In genomic region chr9:2066312-2067273, GRCh38 we compare ENCODE assay signal across 8 cellular contexts. TPM values are rescaled to one million over a fixed set of nuclear protein-coding genes. Genes with fewer than 3 reads are reported as not detected.
DNase-seq lines count a peak whose midpoint lies in the region; ATAC-seq and TF ChIP-seq lines count a peak whose summit lies in the region.

No MANE protein-coding gene starts in this region.

- no peak overlapping the region for H3K4me3 ChIP-seq in spleen

- ATAC-seq in activated CD4-positive, alpha-beta T cell treated with anti-CD3 and anti-CD28 coated beads for 36 hours: peak; percentile 81

- H3K27ac Mint-ChIP-seq in activated CD4-positive, alpha-beta T cell treated with anti-CD3 and anti-CD28 coated beads for 36 hours: peak overlapping the region; percentile 31

- no peaks in the 10 kb centered on the region for H3K27me3 ChIP-seq in spleen (replicated peaks in 1 of 7)

- no peak for DNase-seq in activated CD4-positive, alpha-beta T cell treated with anti-CD3 and anti-CD28 coated beads for 36 hours
- no peak for DNase-seq in activated CD4-positive, alpha-beta T cell treated with anti-CD3 and anti-CD28 coated beads, Interleukin-2, amount 50 U/mL, for 1 hour
- DNase-seq in OCI-M1 (lab: John Stamatoyannopoulos, UW): peak; percentile 0
- peak; percentile 20 for DNase-seq in globus pallidus (ENCODE audit: low spot score)
- no peak for DNase-seq in spleen
- no peak for DNase-seq in stimulated activated CD4-positive, alpha-beta T cell treated with anti-CD3 and anti-CD28 coated beads, Interleukin-12 subunit alpha, Interleukin-12 subunit beta, amount 100 ng/mL, for 4 hours
- no peak for DNase-seq in GM20000 (ENCODE audit: low spot score)
- DNase-seq in HuH-7.5 (ENCODE audit: low spot score): no peak

- CTCF ChIA-PET in activated CD4-positive, alpha-beta T cell treated with anti-CD3 and anti-CD28 coated beads for 36 hours (lab: Charles Lee): interaction anchor here (0.6 kb wide), 1 partner anchor 1618 kb away, joined by 4 read pairs; no protein-coding TSS in a partner anchor

- peaks cover 34% of the 10 kb centered on the region for H3K36me3 Mint-ChIP-seq in activated CD4-positive, alpha-beta T cell treated with anti-CD3 and anti-CD28 coated beads for 36 hours (ENCODE audit: low read depth)

- peaks cover 16% of the 10 kb centered on the region for H3K4me1 Mint-ChIP-seq in activated CD4-positive, alpha-beta T cell treated with anti-CD3 and anti-CD28 coated beads for 36 hours

- POLR2A ChIA-PET in activated CD4-positive, alpha-beta T cell treated with anti-CD3 and anti-CD28 coated beads for 36 hours (lab: Charles Lee): no interaction called here

- TF ChIP-seq CTCF in spleen (IDR thresholded peaks at IDR 0.05 in 8 of 11, conservative IDR thresholded peaks at IDR 0.05 in 3 of 11): peak in 7 of 11 experiments; percentile 20 to 51 (median 39)
- TF ChIP-seq CTCF in GM20000 (IDR thresholded peaks at IDR 0.05; ENCODE audit: extremely low read depth, missing control alignments): no peak

- WGBS in spleen, 5 donors: 75 to 85% (median 81%) methylated on average over 8 of the region's 8 CpGs

- peaks cover 0 to 96% (median 49%) of the 10 kb centered on the region in 6 donors for H3K36me3 ChIP-seq in spleen

- no peaks in the 10 kb centered on the region for H3K9me3 Mint-ChIP-seq in activated CD4-positive, alpha-beta T cell treated with anti-CD3 and anti-CD28 coated beads for 36 hours (ENCODE audit: low read depth)

- no peaks in the 10 kb centered on the region for H3K27me3 Mint-ChIP-seq in activated CD4-positive, alpha-beta T cell treated with anti-CD3 and anti-CD28 coated beads for 36 hours

- intact Hi-C loops in activated CD4-positive, alpha-beta T cell treated with anti-CD3 and anti-CD28 coated beads for 36 hours (cut with DNase I, micrococcal nuclease): loop anchor here (1.0 to 10.0 kb wide), 2 partner anchors 11 to 58 kb away; no protein-coding TSS in a partner anchor
- intact Hi-C loops in spleen (cut with DNase I; ENCODE audit: low total_unique reads): no loop called here

- H3K27ac ChIP-seq in spleen: no peak overlapping the region

- TF ChIP-seq POLR2A in spleen (IDR thresholded peaks at IDR 0.05): no peak

- H3K4me1 ChIP-seq in spleen: peaks cover 0 to 5% (median 0%) of the 10 kb centered on the region in 6 donors

- no peak overlapping the region for H3K4me3 Mint-ChIP-seq in activated CD4-positive, alpha-beta T cell treated with anti-CD3 and anti-CD28 coated beads for 36 hours

- no peaks in the 10 kb centered on the region for H3K9me3 ChIP-seq in spleen

RNA-seq across cellular contexts. Expression of gene SMARCA2, which starts 51.4 kb away (rescaled TPM):
- 10 to 100 TPM; 91.3 to 94.0 TPM for total RNA-seq in activated CD4-positive, alpha-beta T cell treated with anti-CD3 and anti-CD28 coated beads for 36 hours
- 100 to 1,000 TPM; 163 to 252 (median 194) TPM for total RNA-seq in spleen
- polyA plus RNA-seq in spleen: 10 to 100 TPM; 41.9 to 52.8 (median 49.3) TPM

Comparison
In these comparisons a context has a peak if more than half of its experiments do, and no peak if none do; other contexts are left out.
1. DNase-seq: peak in OCI-M1 (single experiment) and globus pallidus (single experiment); none in activated CD4-positive, alpha-beta T cell treated with anti-CD3 and anti-CD28 coated beads for 36 hours (single experiment), activated CD4-positive, alpha-beta T cell treated with anti-CD3 and anti-CD28 coated beads, Interleukin-2, amount 50 U/mL, for 1 hour (single experiment), spleen (single experiment), stimulated activated CD4-positive, alpha-beta T cell treated with anti-CD3 and anti-CD28 coated beads, Interleukin-12 subunit alpha, Interleukin-12 subunit beta, amount 100 ng/mL, for 4 hours (single experiment), GM20000 (single experiment) and HuH-7.5 (single experiment).